ENCODE assay signal across 17 cellular contexts in the genomic region with DNA sequence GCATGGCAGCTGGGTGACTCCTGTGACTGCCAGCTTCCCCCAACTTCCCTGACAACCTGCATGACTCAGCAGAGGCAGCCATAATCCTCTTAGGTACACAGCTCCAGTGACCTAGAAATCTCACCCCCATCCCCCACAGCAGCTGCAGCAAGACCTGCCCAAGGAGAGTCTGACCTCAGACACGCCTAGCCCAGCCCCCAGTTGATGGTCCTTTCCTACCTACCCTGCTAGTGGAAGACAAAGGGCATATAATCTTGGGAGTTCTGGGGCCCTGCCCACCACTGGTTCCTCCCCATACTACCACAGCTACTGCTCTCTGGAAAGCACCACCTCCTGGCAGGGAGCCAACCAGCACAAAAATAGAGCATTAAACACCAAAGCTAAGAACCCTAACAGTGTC.
DNase-seq lines count a peak whose midpoint lies in the region; ATAC-seq and TF ChIP-seq lines count a peak whose summit lies in the region.
"Had no signal": no experiment of that assay in that cellular context is flagged by ENCODE, and none has a peak within 500 bp of the region (broad histone marks: within the 10 kb centered on the region; RNA-seq: fewer than 3 reads in every experiment).

No MANE protein-coding gene starts in this region.

- H3K4me3 ChIP-seq in Peyer's patch (no peak overlapping the region), coronary artery (no peak overlapping the region)
- H3K4me3 ChIP-seq: dorsolateral prefrontal cortex, esophagus muscularis mucosa, heart right ventricle, uterus had no signal

- ATAC-seq in left colon, result peak; percentile 79
- ATAC-seq: heart right ventricle had no signal

- intact Hi-C loops in left colon (cut with DNase I, micrococcal nuclease), result no loop called here

- H3K27me3 ChIP-seq in Peyer's patch, result no peaks in the 10 kb centered on the region
- H3K27me3 ChIP-seq: esophagus muscularis mucosa, uterus had no signal

- no peaks in the 10 kb centered on the region for H3K36me3 ChIP-seq in Peyer's patch
- H3K36me3 ChIP-seq: esophagus muscularis mucosa, uterus had no signal

- TF ChIP-seq POLR2A in Peyer's patch (IDR thresholded peaks at IDR 0.05), result no peak

- no peak for TF ChIP-seq CTCF in Peyer's patch (IDR thresholded peaks at IDR 0.05)
- TF ChIP-seq CTCF in coronary artery (IDR thresholded peaks at IDR 0.05), result no peak

- H3K9me3 ChIP-seq in Peyer's patch, result no peaks in the 10 kb centered on the region
- H3K9me3 ChIP-seq: esophagus muscularis mucosa, SK-N-SH, uterus had no signal

- peaks cover 0 to 6% (median 0%) of the 10 kb centered on the region in 4 donors for H3K4me1 ChIP-seq in Peyer's patch
- H3K4me1 ChIP-seq: esophagus muscularis mucosa, heart right ventricle, uterus had no signal

- peak overlapping the region in 1 of 4 donors; percentile 5 for H3K27ac ChIP-seq in Peyer's patch
- no peak overlapping the region for H3K27ac ChIP-seq in coronary artery
- H3K27ac ChIP-seq: dorsolateral prefrontal cortex, esophagus muscularis mucosa, heart right ventricle, uterus had no signal

- peak; percentile 92 for DNase-seq in DMS53 (lab: John Stamatoyannopoulos, UW)
- peak; percentile 15 for DNase-seq in LoVo (ENCODE audit: low spot score)
- peak in 2 of 3 donors; percentile 84 to 85 for DNase-seq in Peyer's patch
- peak; percentile 88 to 94 for DNase-seq in left colon
- no peak for DNase-seq in GM19238 (ENCODE audit: insufficient read length, low spot score)
- no peak for DNase-seq in NCI-H2196 treated with DMSO at 0.1 percent for 48 hours (lab: John Stamatoyannopoulos, UW; ENCODE audit: unreplicated experiment)
- DNase-seq in coronary artery (ENCODE audit: low spot score), result no peak
- no peak for DNase-seq in SIG-M5 (lab: John Stamatoyannopoulos, UW)
- DNase-seq: activated CD4-positive, alpha-beta T cell treated with anti-CD3 and anti-CD28 coated beads, Interleukin-2, amount 50 U/mL, for 48 hours; activated T-cell treated with anti-CD3 and anti-CD28 coated beads, Interleukin-2, amount 50 U/mL, for 24 hours; dorsolateral prefrontal cortex; GDM1; HCEC 1CT; heart right ventricle; SK-N-SH; uterus had no signal

Comparison
In these comparisons a context has a peak if more than half of its experiments do, and no peak if none do; other contexts are left out.
1. DNase-seq: peak in DMS53 (single experiment), LoVo (single experiment), Peyer's patch (2 of 3) and left colon (2 of 2); none in GM19238 (single experiment), NCI-H2196 treated with DMSO at 0.1 percent for 48 hours (single experiment), coronary artery (single experiment) and SIG-M5 (single experiment).